31 cellular contexts compared by ENCODE assay signal in the genomic region with DNA sequence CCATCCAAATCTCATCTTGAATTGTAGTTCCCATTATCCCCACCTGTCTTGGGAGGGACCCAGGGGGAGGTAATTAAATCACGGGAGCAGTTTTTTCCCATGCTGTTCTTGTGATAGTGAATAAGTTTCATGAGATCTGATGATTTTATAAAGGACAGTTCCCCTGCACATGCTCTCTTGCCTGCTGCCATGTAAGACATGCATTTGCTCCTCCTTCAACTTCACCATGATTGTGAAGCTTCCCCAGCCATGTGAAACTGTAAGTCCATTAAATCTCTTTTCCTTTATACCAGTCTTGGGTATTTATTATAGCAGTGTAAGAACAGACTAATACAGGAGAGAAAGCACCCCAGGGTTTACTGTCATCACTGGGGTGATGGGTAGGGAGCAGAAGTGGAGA.
"Had no signal": no experiment of that assay in that cellular context is flagged by ENCODE, and none has a peak within 500 bp of the region (broad histone marks: within the 10 kb centered on the region; RNA-seq: fewer than 3 reads in every experiment).

No MANE protein-coding gene starts in this region.

- H3K27me3 Mint-ChIP-seq: activated B cell treated with CpG ODN at 0.5 μM for 24 hours, brain had no signal

- H3K4me3 Mint-ChIP-seq: activated B cell treated with CpG ODN at 0.5 μM for 24 hours; activated CD8-positive, alpha-beta T cell treated with anti-CD3 and anti-CD28 coated beads for 36 hours; activated naive CD8-positive, alpha-beta T cell treated with anti-CD3 and anti-CD28 coated beads for 36 hours; activated naive CD8-positive, alpha-beta T cell treated with anti-CD3 and anti-CD28 coated beads, Interleukin-2, amount 50 U/mL, for 24 hours; activated T-cell treated with anti-CD3 and anti-CD28 coated beads, Interleukin-2, amount 50 U/mL, for 4 hours; activated T-helper 17 cell treated with anti-CD3 and anti-CD28 coated beads, Interleukin-2, amount 50 U/mL, for 72 hours; brain; endodermal cell had no signal

- H3K4me3 ChIP-seq: adrenal gland, ascending aorta, breast epithelium, cardiac muscle cell, colonic mucosa, esophagus squamous epithelium had no signal

- H3K4me1 ChIP-seq: breast epithelium had no signal

- H3K27me3 ChIP-seq: adrenal gland, ascending aorta, breast epithelium, cardiac muscle cell, colonic mucosa, esophagus squamous epithelium had no signal

- H3K4me1 Mint-ChIP-seq: activated B cell treated with CpG ODN at 0.5 μM for 24 hours; activated naive CD8-positive, alpha-beta T cell treated with anti-CD3 and anti-CD28 coated beads for 36 hours had no signal

- H3K9me3 ChIP-seq: adrenal gland, ascending aorta, colonic mucosa had no signal

- DNase-seq: activated B cell treated with CpG ODN at 0.5 μM for 24 hours; activated CD4-positive, alpha-beta T cell treated with anti-CD3 and anti-CD28 coated beads for 48 hours; activated CD4-positive, alpha-beta T cell treated with anti-CD3 and anti-CD28 coated beads, Interleukin-2, amount 50 U/mL, for 1 hour; activated CD4-positive, alpha-beta T cell treated with anti-CD3 and anti-CD28 coated beads, Interleukin-2, amount 50 U/mL, for 48 hours; activated CD8-positive, alpha-beta memory T cell treated with anti-CD3 and anti-CD28 coated beads for 24 hours; activated CD8-positive, alpha-beta T cell treated with anti-CD3 and anti-CD28 coated beads for 36 hours; activated effector memory CD4-positive, alpha-beta T cell treated with Interleukin-2 at 50 U/mL for 16 hours; activated gamma-delta T cell treated with Interleukin-2 at 50 U/mL for 16 hours; activated naive CD4-positive, alpha-beta T cell treated with anti-CD3 and anti-CD28 coated beads, Interleukin-2, amount 50 U/mL, for 16 hours; activated naive CD4-positive, alpha-beta T cell treated with Interleukin-2 at 50 U/mL for 16 hours; activated naive CD8-positive, alpha-beta T cell treated with anti-CD3 and anti-CD28 coated beads for 36 hours; activated naive CD8-positive, alpha-beta T cell treated with anti-CD3 and anti-CD28 coated beads, Interleukin-2, amount 50 U/mL, for 24 hours; activated T-cell treated with anti-CD3 and anti-CD28 coated beads, Interleukin-2, amount 50 U/mL, for 4 hours; adrenal gland; amygdala; central memory CD4-positive, alpha-beta T cell; cerebellar nuclear complex; colonic mucosa; effector memory CD4-positive, alpha-beta T cell; endodermal cell; esophagus squamous epithelium; foreskin melanocyte; head of caudate nucleus; T-helper 2 cell; WERI-Rb-1 had no signal

- H3K27ac ChIP-seq: adrenal gland, ascending aorta, breast epithelium, cardiac muscle cell, colonic mucosa, esophagus squamous epithelium, WERI-Rb-1 had no signal

- ATAC-seq: activated CD4-positive, CD25-positive, alpha-beta regulatory T cell treated with anti-CD3 and anti-CD28 coated beads, Interleukin-2, amount 50 U/mL, for 24 hours; activated CD8-positive, alpha-beta T cell treated with anti-CD3 and anti-CD28 coated beads for 36 hours; activated naive CD8-positive, alpha-beta T cell treated with anti-CD3 and anti-CD28 coated beads, Interleukin-2, amount 50 U/mL, for 24 hours; activated T-cell treated with anti-CD3 and anti-CD28 coated beads, Interleukin-2, amount 50 U/mL, for 4 hours; activated T-helper 17 cell treated with anti-CD3 and anti-CD28 coated beads, Interleukin-2, amount 50 U/mL, for 72 hours had no signal

- H3K27ac Mint-ChIP-seq: activated B cell treated with CpG ODN at 0.5 μM for 24 hours; activated CD8-positive, alpha-beta T cell treated with anti-CD3 and anti-CD28 coated beads for 36 hours; activated naive CD8-positive, alpha-beta T cell treated with anti-CD3 and anti-CD28 coated beads for 36 hours; activated naive CD8-positive, alpha-beta T cell treated with anti-CD3 and anti-CD28 coated beads, Interleukin-2, amount 50 U/mL, for 24 hours; activated T-helper 17 cell treated with anti-CD3 and anti-CD28 coated beads, Interleukin-2, amount 50 U/mL, for 72 hours; brain; endodermal cell had no signal

- H3K36me3 ChIP-seq: adrenal gland, ascending aorta, breast epithelium, cardiac muscle cell, colonic mucosa, esophagus squamous epithelium, WERI-Rb-1 had no signal
